In the genomic region with DNA sequence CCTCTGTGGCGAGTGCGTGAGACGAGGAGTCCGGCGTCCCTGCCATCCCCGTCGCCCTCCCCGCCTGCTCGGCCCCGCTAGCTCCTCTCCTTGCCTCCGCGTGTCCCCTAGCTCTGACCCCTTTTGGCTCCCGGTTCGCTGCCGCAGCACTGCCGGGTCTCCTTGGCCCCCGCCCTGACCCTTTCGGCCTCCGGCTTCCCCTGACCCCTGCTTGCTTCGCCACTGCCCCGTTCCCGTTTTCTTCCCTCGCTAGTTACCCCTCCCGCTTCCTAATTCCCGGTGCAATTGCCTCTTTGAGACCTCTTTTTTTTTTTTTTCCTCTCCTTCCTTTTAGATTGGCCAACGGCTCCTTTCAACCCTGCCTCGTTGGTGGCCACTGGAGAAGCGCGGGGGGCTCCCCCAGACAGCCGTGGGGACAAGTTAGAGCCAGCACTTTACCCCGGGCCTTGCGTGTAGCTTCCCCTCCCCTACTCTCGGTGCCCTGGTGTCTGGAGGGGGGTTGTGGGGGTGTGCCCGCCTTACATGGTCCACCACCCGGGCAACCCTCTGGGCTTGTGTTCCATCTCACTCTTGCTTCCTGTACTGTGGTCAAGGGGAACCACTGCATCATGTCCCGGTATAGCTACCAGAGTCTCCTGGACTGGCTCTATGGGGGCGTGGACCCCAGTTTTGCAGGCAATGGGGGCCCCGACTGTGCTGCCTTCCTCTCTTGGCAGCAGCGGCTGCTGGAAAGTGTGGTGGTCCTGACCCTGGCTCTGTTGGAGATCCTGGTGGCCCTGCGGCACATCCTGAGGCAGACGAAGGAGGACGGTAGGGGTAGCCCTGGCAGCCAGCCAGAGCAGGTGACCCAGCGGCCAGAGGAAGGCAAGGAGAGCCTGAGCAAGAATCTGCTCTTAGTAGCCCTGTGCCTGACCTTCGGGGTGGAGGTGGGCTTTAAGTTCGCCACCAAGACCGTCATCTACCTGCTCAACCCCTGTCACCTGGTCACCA, we compare ENCODE assay signal across 1 cellular context.
TF ChIP-seq lines count a peak whose summit lies in the region.

No MANE protein-coding gene starts in this region.

TF ChIP-seq in A549, 52 proteins besides CTCF, POLR2A, EP300 and RAD21 (continued from another document):
- TF ChIP-seq CHD2 (IDR thresholded peaks at IDR 0.05; ENCODE audit: low read length, partially characterized antibody) (no peak), JUNB (IDR thresholded peaks at IDR 0.05) (no peak)
TF ChIP-seq in A549: peak in this region for 0.
